In genomic region chr15:31347067-31347975, GRCh38 we compare ENCODE assay signal across 8 cellular contexts. TPM values are rescaled to one million over a fixed set of nuclear protein-coding genes. Genes with fewer than 3 reads are reported as not detected.
DNase-seq lines count a peak whose midpoint lies in the region; ATAC-seq and TF ChIP-seq lines count a peak whose summit lies in the region.

No MANE protein-coding gene starts in this region.

- in situ Hi-C loops in GM13977 (cut with MboI; ENCODE audit: low pct_unique_long_range_greater_than_20kb, low sequenced_read_pairs, unreplicated experiment) = no loop called here

- H3K27ac Mint-ChIP-seq in naive thymus-derived CD8-positive, alpha-beta T cell = peak overlapping the region; percentile 96 to 100 (median 98)
- H3K27ac Mint-ChIP-seq in stimulated activated naive CD8-positive, alpha-beta T cell treated with anti-CD3 and anti-CD28 coated beads, Interleukin-15, Interleukin-2, amounts not matched to agents 100 ng/mL and 50 ng/mL, for 24 hours = peak overlapping the region; percentile 98

- ATAC-seq in naive thymus-derived CD8-positive, alpha-beta T cell = peak; percentile 76 to 88
- no peak for ATAC-seq in GM18498 (IDR thresholded peaks at IDR 0.05; ENCODE audit: unreplicated experiment)

- H3K4me3 Mint-ChIP-seq in naive thymus-derived CD8-positive, alpha-beta T cell = peak overlapping the region; percentile 81 to 98 (median 92)
- peak overlapping the region; percentile 93 for H3K4me3 Mint-ChIP-seq in stimulated activated naive CD8-positive, alpha-beta T cell treated with anti-CD3 and anti-CD28 coated beads, Interleukin-15, Interleukin-2, amounts not matched to agents 100 ng/mL and 50 ng/mL, for 24 hours

- peaks cover 0 to 37% (median 0%) of the 10 kb centered on the region in 3 donors for H3K36me3 Mint-ChIP-seq in naive thymus-derived CD8-positive, alpha-beta T cell
- peaks cover 44% of the 10 kb centered on the region for H3K36me3 Mint-ChIP-seq in stimulated activated naive CD8-positive, alpha-beta T cell treated with anti-CD3 and anti-CD28 coated beads, Interleukin-15, Interleukin-2, amounts not matched to agents 100 ng/mL and 50 ng/mL, for 24 hours (ENCODE audit: low read depth)

- DNase-seq in T follicular helper cell (ENCODE audit: low read depth) (peak; percentile 72), DMS153 (lab: John Stamatoyannopoulos, UW) (no peak), SKM-1 (lab: John Stamatoyannopoulos, UW; ENCODE audit: unreplicated experiment) (no peak), GM13977 (ENCODE audit: low spot score) (no peak)
- peak; percentile 62 to 68 for DNase-seq in activated T-helper 1 cell treated with anti-CD3 and anti-CD28 coated beads, Interleukin-2, amount 50 U/mL, for 16 hours (ENCODE audit: low read depth in 1 of 2, low spot score in 1 of 2)
- DNase-seq in naive thymus-derived CD8-positive, alpha-beta T cell = peak; percentile 66 to 95 (median 86)

- TF ChIP-seq CTCF in GM13977 (IDR thresholded peaks at IDR 0.05; ENCODE audit: extremely low read depth, insufficient read depth, missing control alignments) = no peak

- no peaks in the 10 kb centered on the region for H3K27me3 Mint-ChIP-seq in naive thymus-derived CD8-positive, alpha-beta T cell
- H3K27me3 Mint-ChIP-seq in stimulated activated naive CD8-positive, alpha-beta T cell treated with anti-CD3 and anti-CD28 coated beads, Interleukin-15, Interleukin-2, amounts not matched to agents 100 ng/mL and 50 ng/mL, for 24 hours = no peaks in the 10 kb centered on the region

- H3K4me1 Mint-ChIP-seq in naive thymus-derived CD8-positive, alpha-beta T cell = peaks cover 61 to 100% (median 99%) of the 10 kb centered on the region in 4 donors
- peaks cover 98% of the 10 kb centered on the region for H3K4me1 Mint-ChIP-seq in stimulated activated naive CD8-positive, alpha-beta T cell treated with anti-CD3 and anti-CD28 coated beads, Interleukin-15, Interleukin-2, amounts not matched to agents 100 ng/mL and 50 ng/mL, for 24 hours (ENCODE audit: low read depth)

- POLR2A ChIA-PET in naive thymus-derived CD8-positive, alpha-beta T cell (lab: Charles Lee) = interaction anchor here (0.9 to 36.8 kb wide), 15 partner anchors 9 to 140 kb away, joined by 3 to 915 read pairs (median 5); partner anchors contain the start of gene KLF13

- no peaks in the 10 kb centered on the region for H3K9me3 Mint-ChIP-seq in naive thymus-derived CD8-positive, alpha-beta T cell
- no peaks in the 10 kb centered on the region for H3K9me3 Mint-ChIP-seq in stimulated activated naive CD8-positive, alpha-beta T cell treated with anti-CD3 and anti-CD28 coated beads, Interleukin-15, Interleukin-2, amounts not matched to agents 100 ng/mL and 50 ng/mL, for 24 hours

RNA-seq across cellular contexts. Expression of gene KLF13, which starts 20.7 kb away (rescaled TPM):
- 100 to 1,000 TPM; 240 to 244 TPM for total RNA-seq in naive thymus-derived CD8-positive, alpha-beta T cell
- 100 to 1,000 TPM in 1 of 3 donors, 10 to 100 TPM in 2; 70.1 to 102 (median 93.7) TPM for polyA plus RNA-seq in naive thymus-derived CD8-positive, alpha-beta T cell

Comparison
In these comparisons a context has a peak if more than half of its experiments do, and no peak if none do; other contexts are left out.
1. DNase-seq: peak in T follicular helper cell (single experiment), activated T-helper 1 cell treated with anti-CD3 and anti-CD28 coated beads, Interleukin-2, amount 50 U/mL, for 16 hours (2 of 2) and naive thymus-derived CD8-positive, alpha-beta T cell (10 of 10); none in DMS153 (single experiment), SKM-1 (single experiment) and GM13977 (single experiment).